1 cellular context compared by ENCODE assay signal in the genomic region with DNA sequence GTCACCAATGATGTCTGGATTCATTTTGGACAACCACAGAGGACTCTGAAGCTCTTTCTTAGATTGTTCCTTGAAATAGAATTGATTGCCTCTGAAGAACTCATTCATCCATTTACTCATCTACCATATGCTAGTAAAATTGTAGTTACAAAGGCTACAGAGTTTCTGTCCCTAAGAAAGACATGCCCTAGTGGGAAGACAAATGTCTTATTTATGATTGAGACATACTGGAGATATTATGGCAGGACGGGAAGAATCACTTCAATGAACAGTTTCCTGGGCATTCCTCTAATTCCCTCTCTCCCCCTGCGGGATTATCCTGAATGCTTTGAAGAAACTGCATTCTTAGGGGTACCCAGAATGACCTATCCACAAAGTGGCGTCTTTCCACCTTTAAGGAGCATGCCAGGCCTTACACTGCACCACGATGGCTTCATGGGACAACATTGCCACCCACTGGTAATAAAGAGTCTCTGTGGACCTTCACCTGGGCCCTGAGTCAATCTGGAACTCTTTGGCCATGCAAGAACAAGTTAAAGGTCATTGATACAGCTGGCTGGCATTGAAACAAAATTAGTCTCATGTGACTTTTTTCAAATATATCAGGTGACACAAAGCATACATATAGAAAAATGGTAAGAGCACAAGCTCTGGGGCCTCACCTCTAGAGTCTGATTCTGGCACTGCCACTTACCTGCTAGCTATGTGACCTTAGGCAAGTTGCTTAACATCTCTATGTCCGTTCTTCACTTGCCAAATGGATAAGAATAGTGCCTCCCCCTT.
TF ChIP-seq lines count a peak whose summit lies in the region.

No MANE protein-coding gene starts in this region.

TF ChIP-seq in HepG2, 621 proteins besides CTCF, POLR2A, EP300 and RAD21 (continued from another document and continues in another):
- TF ChIP-seq CSRNP2 (CRISPR knock-in tag; conservative IDR thresholded peaks at IDR 0.05; ENCODE audit: low read depth): no peak
- TF ChIP-seq POGK (CRISPR knock-in tag; conservative IDR thresholded peaks at IDR 0.05): no peak
- TF ChIP-seq ZSCAN21 (CRISPR knock-in tag; IDR thresholded peaks at IDR 0.05; ENCODE audit: borderline replicate concordance): no peak
- no peak for TF ChIP-seq AKNA (CRISPR knock-in tag; IDR thresholded peaks at IDR 0.05; ENCODE audit: borderline replicate concordance)
- TF ChIP-seq, protein P1, sequence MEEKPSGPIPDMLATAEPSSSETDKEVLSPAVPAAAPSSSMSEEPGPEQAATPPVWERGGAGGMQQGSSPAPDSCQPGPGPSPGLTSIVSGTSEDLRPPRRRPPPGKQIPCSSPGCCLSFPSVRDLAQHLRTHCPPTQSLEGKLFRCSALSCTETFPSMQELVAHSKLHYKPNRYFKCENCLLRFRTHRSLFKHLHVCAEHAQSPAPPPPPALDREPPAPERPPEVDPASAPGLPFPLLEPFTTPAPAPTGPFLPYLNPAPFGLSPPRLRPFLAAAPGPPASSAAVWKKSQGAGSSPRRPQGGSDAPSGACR (CRISPR knock-in tag; IDR thresholded peaks at IDR 0.05): no peak
- no peak for TF ChIP-seq ATF7 (IDR thresholded peaks at IDR 0.05)
- TF ChIP-seq ATF7 (CRISPR knock-in tag; IDR thresholded peaks at IDR 0.05): no peak
- TF ChIP-seq, protein P2, sequence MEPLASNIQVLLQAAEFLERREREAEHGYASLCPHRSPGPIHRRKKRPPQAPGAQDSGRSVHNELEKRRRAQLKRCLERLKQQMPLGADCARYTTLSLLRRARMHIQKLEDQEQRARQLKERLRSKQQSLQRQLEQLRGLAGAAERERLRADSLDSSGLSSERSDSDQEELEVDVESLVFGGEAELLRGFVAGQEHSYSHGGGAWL (CRISPR knock-in tag; IDR thresholded peaks at IDR 0.05): no peak
- peak; percentile 68 for TF ChIP-seq FOXA3 (CRISPR knock-in tag; IDR thresholded peaks at IDR 0.05)
- no peak for TF ChIP-seq ZNF781 (CRISPR knock-in tag; IDR thresholded peaks at IDR 0.05; ENCODE audit: borderline replicate concordance, not compliant biosample characterization)
- TF ChIP-seq HOXD1 (CRISPR knock-in tag; IDR thresholded peaks at IDR 0.05): no peak
- TF ChIP-seq ZNF572 (CRISPR knock-in tag; IDR thresholded peaks at IDR 0.05): no peak
- no peak for TF ChIP-seq ATM (IDR thresholded peaks at IDR 0.05; ENCODE audit: borderline replicate concordance)
- TF ChIP-seq RERE (CRISPR knock-in tag; IDR thresholded peaks at IDR 0.05; ENCODE audit: low read depth): no peak
- no peak for TF ChIP-seq HDAC6 (IDR thresholded peaks at IDR 0.05; ENCODE audit: low read depth, low read length)
- TF ChIP-seq SOX13 (IDR thresholded peaks at IDR 0.05): no peak
- peak in 1 of 2 experiments; percentile 45; a peak in 1 of 4 replicates for TF ChIP-seq SOX13 (CRISPR knock-in tag; conservative IDR thresholded peaks at IDR 0.05 in 1 of 2, IDR thresholded peaks at IDR 0.05 in 1 of 2)
- no peak for TF ChIP-seq ZNF619 (CRISPR knock-in tag; IDR thresholded peaks at IDR 0.05)
- no peak for TF ChIP-seq PRDM15 (CRISPR knock-in tag; IDR thresholded peaks at IDR 0.05)
- no peak for TF ChIP-seq ZFP36L2 (CRISPR knock-in tag; IDR thresholded peaks at IDR 0.05)
- no peak for TF ChIP-seq MTF1 (CRISPR knock-in tag; IDR thresholded peaks at IDR 0.05)
- TF ChIP-seq ATF3 (CRISPR knock-in tag; IDR thresholded peaks at IDR 0.05): no peak
- TF ChIP-seq MYPOP (CRISPR knock-in tag; IDR thresholded peaks at IDR 0.05): no peak
- TF ChIP-seq ZXDC (CRISPR knock-in tag; IDR thresholded peaks at IDR 0.05): no peak
- TF ChIP-seq ZNF761 (CRISPR knock-in tag; conservative IDR thresholded peaks at IDR 0.05): no peak
- TF ChIP-seq SP5 (CRISPR knock-in tag; IDR thresholded peaks at IDR 0.05; ENCODE audit: borderline replicate concordance, low read depth): no peak
- TF ChIP-seq ZSCAN31 (CRISPR knock-in tag; IDR thresholded peaks at IDR 0.05; ENCODE audit: low read depth): 0 out of 2 replicates have a peak, but pooled peaks have one; percentile 58
